Comparison of ENCODE assay signal across 1 cellular context in the genomic region with DNA sequence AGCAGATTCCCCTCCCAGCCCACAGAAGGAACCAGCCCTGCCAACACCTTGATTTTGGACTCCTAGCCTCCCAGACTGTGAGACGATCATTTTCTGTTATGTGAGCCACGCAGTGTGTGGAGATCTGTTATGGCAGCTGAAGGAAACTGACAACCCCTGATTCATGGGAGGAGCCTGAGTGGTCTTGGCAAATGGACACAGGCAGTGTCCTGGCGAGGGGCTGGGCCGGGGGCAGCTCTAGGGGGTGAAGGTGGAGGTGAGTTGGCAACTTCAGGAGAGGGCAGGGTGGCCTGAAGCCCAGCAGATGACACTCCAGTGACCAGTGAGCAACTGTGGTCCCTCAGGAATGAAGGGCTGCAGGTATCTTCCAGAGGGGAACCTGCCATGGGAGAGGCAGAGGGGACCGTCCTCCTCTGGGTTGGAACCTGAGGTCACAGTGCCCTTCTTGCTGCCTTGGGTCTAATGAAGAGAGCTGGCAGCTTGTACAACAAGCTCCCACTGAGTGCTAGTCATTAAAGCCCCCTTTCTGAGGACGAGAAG.
TF ChIP-seq lines count a peak whose summit lies in the region.

No MANE protein-coding gene starts in this region.

TF ChIP-seq in H1, 55 proteins besides CTCF, POLR2A, EP300 and RAD21 (continued from another document):
- TF ChIP-seq, protein P1, sequence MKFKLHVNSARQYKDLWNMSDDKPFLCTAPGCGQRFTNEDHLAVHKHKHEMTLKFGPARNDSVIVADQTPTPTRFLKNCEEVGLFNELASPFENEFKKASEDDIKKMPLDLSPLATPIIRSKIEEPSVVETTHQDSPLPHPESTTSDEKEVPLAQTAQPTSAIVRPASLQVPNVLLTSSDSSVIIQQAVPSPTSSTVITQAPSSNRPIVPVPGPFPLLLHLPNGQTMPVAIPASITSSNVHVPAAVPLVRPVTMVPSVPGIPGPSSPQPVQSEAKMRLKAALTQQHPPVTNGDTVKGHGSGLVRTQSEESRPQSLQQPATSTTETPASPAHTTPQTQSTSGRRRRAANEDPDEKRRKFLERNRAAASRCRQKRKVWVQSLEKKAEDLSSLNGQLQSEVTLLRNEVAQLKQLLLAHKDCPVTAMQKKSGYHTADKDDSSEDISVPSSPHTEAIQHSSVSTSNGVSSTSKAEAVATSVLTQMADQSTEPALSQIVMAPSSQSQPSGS (IDR thresholded peaks at IDR 0.05; ENCODE audit: low read length) = no peak
